Comparison of ENCODE assay signal across 29 cellular contexts in the genomic region with DNA sequence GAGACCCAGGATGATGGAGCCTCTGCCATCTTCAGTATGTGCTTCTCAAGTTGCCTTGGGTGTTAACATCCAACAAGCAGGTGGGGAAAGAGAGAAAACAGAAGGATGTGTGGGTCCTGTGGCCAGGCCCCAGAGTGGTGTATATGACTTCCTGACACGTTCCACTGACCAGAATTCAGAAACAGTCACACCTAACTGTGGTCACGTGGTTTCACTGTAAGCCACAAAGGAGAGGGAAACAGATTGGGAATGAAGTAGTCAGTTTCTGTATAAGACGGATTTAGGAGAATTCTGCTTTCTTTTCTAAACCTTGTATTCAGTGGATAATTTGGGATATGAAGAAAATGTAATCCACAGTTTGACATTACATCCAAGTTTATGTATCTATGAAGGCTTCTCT.
"Had no signal": no experiment of that assay in that cellular context is flagged by ENCODE, and none has a peak within 500 bp of the region (broad histone marks: within the 10 kb centered on the region; RNA-seq: fewer than 3 reads in every experiment).

No MANE protein-coding gene starts in this region.

- ATAC-seq: effector memory CD8-positive, alpha-beta T cell; esophagus mucosa; gastrocnemius medialis; heart left ventricle; left cardiac atrium; left lung; left ventricle myocardium superior; lower lobe of right lung; mucosa of descending colon; naive thymus-derived CD4-positive, alpha-beta T cell had no signal

- H3K4me3 ChIP-seq: colonic mucosa, esophagus squamous epithelium, gastrocnemius medialis, heart left ventricle, hepatocyte, left lung, lower lobe of right lung, mucosa of descending colon had no signal

- H3K9me3 Mint-ChIP-seq: dendritic cell treated with granulocyte-macrophage colony-stimulating factor and Interleukin-4, amounts not matched to agents 40 ng/mL and 50 ng/mL, for 4 days; endodermal cell; mesothelial cell of epicardium had no signal

- H3K4me3 Mint-ChIP-seq: dendritic cell treated with granulocyte-macrophage colony-stimulating factor and Interleukin-4, amounts not matched to agents 40 ng/mL and 50 ng/mL, for 4 days; effector memory CD8-positive, alpha-beta T cell; endodermal cell; immature natural killer cell; mesothelial cell of epicardium; naive thymus-derived CD4-positive, alpha-beta T cell had no signal

- H3K79me2 ChIP-seq: hepatocyte had no signal

- H3K9me3 ChIP-seq: colonic mucosa, esophagus squamous epithelium, gastrocnemius medialis, heart left ventricle, left lung, lower lobe of right lung, mucosa of descending colon had no signal

- H3K36me3 Mint-ChIP-seq: immature natural killer cell; mesothelial cell of epicardium; naive thymus-derived CD4-positive, alpha-beta T cell had no signal

- H3K27ac ChIP-seq: colonic mucosa, epithelial cell of prostate, esophagus squamous epithelium, gastrocnemius medialis, heart left ventricle, hepatocyte, left lung, lower lobe of right lung had no signal

- H3K36me3 ChIP-seq: colonic mucosa, esophagus squamous epithelium, gastrocnemius medialis, heart left ventricle, left lung, lower lobe of right lung had no signal

- H3K27ac Mint-ChIP-seq: dendritic cell treated with granulocyte-macrophage colony-stimulating factor and Interleukin-4, amounts not matched to agents 40 ng/mL and 50 ng/mL, for 4 days; effector memory CD8-positive, alpha-beta T cell; endodermal cell; immature natural killer cell; mesothelial cell of epicardium; naive thymus-derived CD4-positive, alpha-beta T cell had no signal

- H3K27me3 ChIP-seq: colonic mucosa, esophagus squamous epithelium, gastrocnemius medialis, heart left ventricle, hepatocyte, left lung had no signal

- H3K4me2 ChIP-seq: hepatocyte had no signal

- H2AFZ ChIP-seq: hepatocyte had no signal

- DNase-seq: colonic mucosa; cortex of kidney; effector CD8-positive, alpha-beta T cell; effector memory CD8-positive, alpha-beta T cell; endodermal cell; erythroblast; esophagus squamous epithelium; foreskin fibroblast; foreskin melanocyte; gastrocnemius medialis; heart left ventricle; hypothalamus; immature natural killer cell; islet precursor cell; kidney; kidney glomerular epithelial cell; left cardiac atrium; left lung; left ventricle myocardium superior; lower lobe of right lung; mesenchymal stem cell; mucosa of descending colon; naive thymus-derived CD4-positive, alpha-beta T cell had no signal

- H3K4me1 Mint-ChIP-seq: endodermal cell; immature natural killer cell; naive thymus-derived CD4-positive, alpha-beta T cell had no signal

- H3K4me1 ChIP-seq: colonic mucosa, esophagus squamous epithelium, gastrocnemius medialis, heart left ventricle, left lung, lower lobe of right lung had no signal

- FAIRE-seq: endometrium, kidney had no signal

- H3K27me3 Mint-ChIP-seq: effector memory CD8-positive, alpha-beta T cell; naive thymus-derived CD4-positive, alpha-beta T cell had no signal
